Comparison of ENCODE assay signal across 17 cellular contexts in the genomic region with DNA sequence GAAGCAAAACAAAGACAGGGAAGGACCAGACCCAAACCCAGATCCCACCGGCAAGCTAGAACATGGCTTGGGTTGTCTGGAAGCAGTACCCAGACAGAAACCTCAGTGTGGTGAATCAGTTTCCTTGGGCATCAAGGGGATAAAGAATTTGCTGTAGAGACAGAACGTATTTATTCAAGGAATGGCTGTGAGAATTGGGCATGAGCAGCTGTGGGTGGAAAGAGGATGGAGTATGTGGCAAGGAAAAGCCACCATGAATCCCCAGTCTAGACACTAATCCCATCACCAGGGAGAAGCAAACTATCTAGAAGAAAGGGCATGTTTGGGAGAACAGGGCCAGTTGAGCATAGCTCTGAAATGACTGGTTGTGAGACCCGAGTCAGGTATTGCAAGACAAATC.
DNase-seq lines count a peak whose midpoint lies in the region; ATAC-seq and TF ChIP-seq lines count a peak whose summit lies in the region.
"Had no signal": no experiment of that assay in that cellular context is flagged by ENCODE, and none has a peak within 500 bp of the region (broad histone marks: within the 10 kb centered on the region; RNA-seq: fewer than 3 reads in every experiment).

No MANE protein-coding gene starts in this region.

- CTCF ChIA-PET in activated CD4-positive, alpha-beta T cell treated with anti-CD3 and anti-CD28 coated beads, Interleukin-2, amount 10 ng/mL, durations not matched to agents 7 days and 5 days (lab: Charles Lee), result interaction anchor here (0.9 to 1.3 kb wide), 3 partner anchors 10 to 28 kb away, joined by 3 to 5 read pairs (median 3); no protein-coding TSS in a partner anchor

- DNase-seq in activated CD4-positive, alpha-beta T cell treated with anti-CD3 and anti-CD28 coated beads, Interleukin-2, amount 10 ng/mL, durations not matched to agents 24 days and 14 days, result no peak
- DNase-seq in activated CD4-positive, alpha-beta T cell treated with anti-CD3 and anti-CD28 coated beads, Interleukin-2, amount 10 ng/mL, durations not matched to agents 7 days and 5 days, result no peak
- DNase-seq in WERI-Rb-1 (peak; percentile 3), foreskin keratinocyte (peak in 1 of 2 donors; percentile 31), sciatic nerve (ENCODE audit: low spot score) (peak; percentile 1), NCI-H187 (lab: John Stamatoyannopoulos, UW) (no peak)
- no peak for DNase-seq in stimulated activated CD4-positive, alpha-beta T cell treated with anti-CD3 and anti-CD28 coated beads, Interleukin-2, amount 100 ng/mL, for 48 hours
- DNase-seq: activated CD4-positive, alpha-beta T cell treated with anti-CD3 and anti-CD28 coated beads for 1 hour; left cardiac atrium; NCI-H1048; NCI-H524 treated with DMSO at 0.1 percent for 48 hours; posterior cingulate gyrus; SHP77; stimulated activated naive CD4-positive, alpha-beta T cell treated with Interleukin-2 at 50 U/mL for 16 hours had no signal

- no peak for TF ChIP-seq CTCF in WERI-Rb-1 (IDR thresholded peaks at IDR 0.05; ENCODE audit: low read depth, low read length)
- no peak for TF ChIP-seq CTCF in foreskin keratinocyte (conservative IDR thresholded peaks at IDR 0.05)

- H3K27ac ChIP-seq in WERI-Rb-1 (no peak overlapping the region), foreskin keratinocyte (peak overlapping the region; percentile 52)

- peak overlapping the region; percentile 31 for H3K4me3 Mint-ChIP-seq in activated CD4-positive, alpha-beta T cell treated with anti-CD3 and anti-CD28 coated beads, Interleukin-2, amount 10 ng/mL, durations not matched to agents 24 days and 14 days
- H3K4me3 Mint-ChIP-seq in activated CD4-positive, alpha-beta T cell treated with anti-CD3 and anti-CD28 coated beads, Interleukin-2, amount 10 ng/mL, durations not matched to agents 7 days and 5 days, result no peak overlapping the region
- H3K4me3 Mint-ChIP-seq: activated T-cell treated with anti-CD3 and anti-CD28 coated beads, Interleukin-2, amount 50 U/mL, for 4 hours; CD14-positive monocyte had no signal

- peaks cover 11% of the 10 kb centered on the region for H3K36me3 Mint-ChIP-seq in activated CD4-positive, alpha-beta T cell treated with anti-CD3 and anti-CD28 coated beads, Interleukin-2, amount 10 ng/mL, durations not matched to agents 24 days and 14 days (ENCODE audit: low read depth)
- H3K36me3 Mint-ChIP-seq in activated CD4-positive, alpha-beta T cell treated with anti-CD3 and anti-CD28 coated beads, Interleukin-2, amount 10 ng/mL, durations not matched to agents 7 days and 5 days (ENCODE audit: low read depth), result peaks cover 11% of the 10 kb centered on the region

- H3K27me3 ChIP-seq in WERI-Rb-1 (ENCODE audit: insufficient read depth, low read depth, severe bottlenecking), result no peaks in the 10 kb centered on the region
- H3K27me3 ChIP-seq in foreskin keratinocyte, result no peaks in the 10 kb centered on the region

- H3K4me1 Mint-ChIP-seq in activated CD4-positive, alpha-beta T cell treated with anti-CD3 and anti-CD28 coated beads, Interleukin-2, amount 10 ng/mL, durations not matched to agents 24 days and 14 days, result peaks cover 78% of the 10 kb centered on the region
- H3K4me1 Mint-ChIP-seq in activated CD4-positive, alpha-beta T cell treated with anti-CD3 and anti-CD28 coated beads, Interleukin-2, amount 10 ng/mL, durations not matched to agents 7 days and 5 days, result peaks cover 59% of the 10 kb centered on the region

- H3K9me3 ChIP-seq in WERI-Rb-1 (ENCODE audit: severe bottlenecking), result no peaks in the 10 kb centered on the region

- no peaks in the 10 kb centered on the region for H3K27me3 Mint-ChIP-seq in activated CD4-positive, alpha-beta T cell treated with anti-CD3 and anti-CD28 coated beads, Interleukin-2, amount 10 ng/mL, durations not matched to agents 24 days and 14 days
- H3K27me3 Mint-ChIP-seq in activated CD4-positive, alpha-beta T cell treated with anti-CD3 and anti-CD28 coated beads, Interleukin-2, amount 10 ng/mL, durations not matched to agents 7 days and 5 days, result no peaks in the 10 kb centered on the region

- ATAC-seq in foreskin keratinocyte (no peak), sciatic nerve (no peak), GM18870 (IDR thresholded peaks at IDR 0.05; ENCODE audit: unreplicated experiment) (no peak)
- ATAC-seq: activated T-cell treated with anti-CD3 and anti-CD28 coated beads, Interleukin-2, amount 50 U/mL, for 4 hours; left cardiac atrium had no signal

- no peak overlapping the region for H3K4me3 ChIP-seq in WERI-Rb-1 (ENCODE audit: low read depth, low read length)

- POLR2A ChIA-PET in activated CD4-positive, alpha-beta T cell treated with anti-CD3 and anti-CD28 coated beads, Interleukin-2, amount 10 ng/mL, durations not matched to agents 7 days and 5 days (lab: Charles Lee), result no interaction called here

- H3K27ac Mint-ChIP-seq in activated CD4-positive, alpha-beta T cell treated with anti-CD3 and anti-CD28 coated beads, Interleukin-2, amount 10 ng/mL, durations not matched to agents 24 days and 14 days, result peak overlapping the region; percentile 95
- H3K27ac Mint-ChIP-seq in activated CD4-positive, alpha-beta T cell treated with anti-CD3 and anti-CD28 coated beads, Interleukin-2, amount 10 ng/mL, durations not matched to agents 7 days and 5 days, result no peak overlapping the region
- H3K27ac Mint-ChIP-seq: CD14-positive monocyte had no signal

- peaks cover 16% of the 10 kb centered on the region for H3K9me3 Mint-ChIP-seq in activated CD4-positive, alpha-beta T cell treated with anti-CD3 and anti-CD28 coated beads, Interleukin-2, amount 10 ng/mL, durations not matched to agents 24 days and 14 days
- peaks cover 4% of the 10 kb centered on the region for H3K9me3 Mint-ChIP-seq in activated CD4-positive, alpha-beta T cell treated with anti-CD3 and anti-CD28 coated beads, Interleukin-2, amount 10 ng/mL, durations not matched to agents 7 days and 5 days

- no peaks in the 10 kb centered on the region for H3K36me3 ChIP-seq in WERI-Rb-1

- intact Hi-C loops in activated CD4-positive, alpha-beta T cell treated with anti-CD3 and anti-CD28 coated beads, Interleukin-2, amount 10 ng/mL, durations not matched to agents 24 days and 14 days (cut with micrococcal nuclease), result loop anchor here (10.0 kb wide), 1 partner anchor 305 kb away; a partner anchor contains a TSS
- intact Hi-C loops in sciatic nerve (cut with DNase I), result no loop called here

- H3K4me1 ChIP-seq in foreskin keratinocyte, result peaks cover 18% of the 10 kb centered on the region

Comparison
In these comparisons a context has a peak if more than half of its experiments do, and no peak if none do; other contexts are left out.
1. DNase-seq: peak in WERI-Rb-1 (single experiment) and sciatic nerve (single experiment); none in activated CD4-positive, alpha-beta T cell treated with anti-CD3 and anti-CD28 coated beads, Interleukin-2, amount 10 ng/mL, durations not matched to agents 24 days and 14 days (single experiment), activated CD4-positive, alpha-beta T cell treated with anti-CD3 and anti-CD28 coated beads, Interleukin-2, amount 10 ng/mL, durations not matched to agents 7 days and 5 days (single experiment), stimulated activated CD4-positive, alpha-beta T cell treated with anti-CD3 and anti-CD28 coated beads, Interleukin-2, amount 100 ng/mL, for 48 hours (0 of 2) and NCI-H187 (0 of 2).